ENCODE assay signal across 1 cellular context in genomic region chr6:57316581-57317059, GRCh38.
TF ChIP-seq lines count a peak whose summit lies in the region.

No MANE protein-coding gene starts in this region.

TF ChIP-seq in HepG2, 621 proteins besides CTCF, POLR2A, EP300 and RAD21 (continued from another document and continues in another):
- TF ChIP-seq ZNF142 (CRISPR knock-in tag; IDR thresholded peaks at IDR 0.05) (0 out of 2 replicates have a peak, but pooled peaks have one; percentile 6), TFE3 (CRISPR knock-in tag; IDR thresholded peaks at IDR 0.05) (0 out of 2 replicates have a peak, but pooled peaks have one; percentile 15), MLXIP (CRISPR knock-in tag; IDR thresholded peaks at IDR 0.05; ENCODE audit: borderline replicate concordance) (no peak), SNAPC4 (CRISPR knock-in tag; IDR thresholded peaks at IDR 0.05) (no peak), MXD3 (CRISPR knock-in tag; IDR thresholded peaks at IDR 0.05) (0 out of 2 replicates have a peak, but pooled peaks have one; percentile 58), ZNF317 (CRISPR knock-in tag; IDR thresholded peaks at IDR 0.05) (peak; percentile 22; the same call in 1 of the 2 replicates), ZFP36L1 (CRISPR knock-in tag; IDR thresholded peaks at IDR 0.05) (0 out of 2 replicates have a peak, but pooled peaks have one; percentile 1), ZNF501 (CRISPR knock-in tag; IDR thresholded peaks at IDR 0.05) (peak; percentile 94), ZIK1 (CRISPR knock-in tag; IDR thresholded peaks at IDR 0.05; ENCODE audit: borderline replicate concordance, low read depth) (0 out of 2 replicates have a peak, but pooled peaks have one; percentile 1), HDAC1 (CRISPR knock-in tag; IDR thresholded peaks at IDR 0.05) (peak; percentile 63; the same call in 1 of the 2 replicates), ISL2 (CRISPR knock-in tag; IDR thresholded peaks at IDR 0.05) (peak; percentile 55), ZNF543 (CRISPR knock-in tag; IDR thresholded peaks at IDR 0.05) (no peak), BORCS8-MEF2B (CRISPR knock-in tag; IDR thresholded peaks at IDR 0.05) (peak; percentile 48; the same call in 1 of the 2 replicates), NR2F6 (IDR thresholded peaks at IDR 0.05) (0 out of 2 replicates have a peak, but pooled peaks have one; percentile 30), NR2F6 (CRISPR knock-in tag; IDR thresholded peaks at IDR 0.05) (no peak), HNF1B (CRISPR knock-in tag; IDR thresholded peaks at IDR 0.05) (0 out of 2 replicates have a peak, but pooled peaks have one; percentile 64), NFIB (CRISPR knock-in tag; IDR thresholded peaks at IDR 0.05; ENCODE audit: borderline replicate concordance) (no peak), ZBTB49 (CRISPR knock-in tag; IDR thresholded peaks at IDR 0.05; ENCODE audit: borderline replicate concordance) (no peak)
